22 cellular contexts compared by ENCODE assay signal in the genomic region with DNA sequence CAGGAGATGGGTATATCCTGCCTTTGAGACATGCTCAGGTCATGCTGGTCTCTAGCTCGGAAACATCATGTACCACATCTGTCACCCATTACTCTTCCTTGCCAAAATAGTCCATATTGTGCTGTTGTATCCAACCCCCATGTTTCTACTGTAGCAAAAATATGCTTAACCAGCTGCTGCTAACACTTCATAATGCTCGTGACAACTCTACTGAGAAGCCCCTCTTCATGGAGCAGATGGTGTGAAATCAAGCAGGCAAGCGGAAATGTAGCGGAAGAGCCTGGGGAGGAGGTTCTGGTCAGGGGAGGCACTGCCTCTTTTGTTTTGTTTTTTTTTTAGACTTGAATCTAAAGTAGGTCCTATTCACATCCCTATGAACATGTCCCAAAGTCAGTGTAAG.
DNase-seq lines count a peak whose midpoint lies in the region; ATAC-seq, FAIRE-seq and TF ChIP-seq lines count a peak whose summit lies in the region.
"Had no signal": no experiment of that assay in that cellular context is flagged by ENCODE, and none has a peak within 500 bp of the region (broad histone marks: within the 10 kb centered on the region; RNA-seq: fewer than 3 reads in every experiment).

No MANE protein-coding gene starts in this region.

- H3K4me1 Mint-ChIP-seq in nephron: peaks cover 18% of the 10 kb centered on the region
- no peaks in the 10 kb centered on the region for H3K4me1 Mint-ChIP-seq in activated CD8-positive, alpha-beta T cell treated with anti-CD3 and anti-CD28 coated beads, Interleukin-2, amount 10 ng/mL, durations not matched to agents 7 days and 5 days (ENCODE audit: low read depth)
- H3K4me1 Mint-ChIP-seq in CD8-positive, alpha-beta T cell (ENCODE audit: low read depth): no peaks in the 10 kb centered on the region

- no peak for FAIRE-seq in frontal cortex (lab: Jason Lieb, UNC)
- FAIRE-seq: GM12891, GM18507 had no signal

- no peak overlapping the region for H3K4me3 Mint-ChIP-seq in nephron
- H3K4me3 Mint-ChIP-seq in activated CD8-positive, alpha-beta T cell treated with anti-CD3 and anti-CD28 coated beads, Interleukin-2, amount 10 ng/mL, durations not matched to agents 7 days and 5 days: no peak overlapping the region
- no peak overlapping the region for H3K4me3 Mint-ChIP-seq in CD8-positive, alpha-beta T cell
- H3K4me3 Mint-ChIP-seq: CD4-positive, alpha-beta T cell had no signal

- CTCF ChIA-PET in activated CD8-positive, alpha-beta T cell treated with anti-CD3 and anti-CD28 coated beads, Interleukin-2, amount 10 ng/mL, durations not matched to agents 7 days and 5 days (lab: Charles Lee): no interaction called here
- CTCF ChIA-PET in CD8-positive, alpha-beta T cell (lab: Charles Lee): no interaction called here

- DNase-seq in DMS 273 treated with DMSO at 0.1 percent for 48 hours (lab: John Stamatoyannopoulos, UW) (peak; percentile 100), NCI-H2171 (lab: John Stamatoyannopoulos, UW) (peak; percentile 86), SK-N-MC (ENCODE audit: low read depth, low spot score) (no peak), frontal cortex (ENCODE audit: low spot score in 2 of 2) (no peak)
- DNase-seq in activated CD8-positive, alpha-beta T cell treated with anti-CD3 and anti-CD28 coated beads, Interleukin-2, amount 10 ng/mL, durations not matched to agents 7 days and 5 days: no peak
- DNase-seq in CD8-positive, alpha-beta T cell: no peak
- DNase-seq: ACHN; AML-193; Calu3; CD4-positive, alpha-beta T cell; DND-41; GF-D8; GOT3; NCI-H1930; NCI-H2227 treated with DMSO at 0.1 percent for 48 hours; NK-92 treated with Interleukin-12 subunit alpha and Interleukin-12 subunit beta, amount 100 ng/mL, for 24 hours; T-helper 1 cell had no signal

- H3K9me3 ChIP-seq in SK-N-MC (ENCODE audit: low read depth, low read length): no peaks in the 10 kb centered on the region
- no peaks in the 10 kb centered on the region for H3K9me3 ChIP-seq in CD8-positive, alpha-beta T cell (ENCODE audit: low read length)

- peak overlapping the region; percentile 4 to 30 (median 13) for H3K27ac Mint-ChIP-seq in nephron
- no peak overlapping the region for H3K27ac Mint-ChIP-seq in activated CD8-positive, alpha-beta T cell treated with anti-CD3 and anti-CD28 coated beads, Interleukin-2, amount 10 ng/mL, durations not matched to agents 7 days and 5 days
- H3K27ac Mint-ChIP-seq in CD8-positive, alpha-beta T cell: no peak overlapping the region
- H3K27ac Mint-ChIP-seq: CD4-positive, alpha-beta T cell had no signal

- H3K4me3 ChIP-seq in SK-N-MC: peak overlapping the region; percentile 44; the same call in 1 of the 2 replicates
- no peak overlapping the region for H3K4me3 ChIP-seq in CD8-positive, alpha-beta T cell (ENCODE audit: low read depth, low read length)

- no peak overlapping the region for H3K9ac ChIP-seq in SK-N-MC (ENCODE audit: insufficient read length)

- no peaks in the 10 kb centered on the region for H3K9me3 Mint-ChIP-seq in nephron
- H3K9me3 Mint-ChIP-seq in activated CD8-positive, alpha-beta T cell treated with anti-CD3 and anti-CD28 coated beads, Interleukin-2, amount 10 ng/mL, durations not matched to agents 7 days and 5 days (ENCODE audit: insufficient read depth): no peaks in the 10 kb centered on the region
- no peaks in the 10 kb centered on the region for H3K9me3 Mint-ChIP-seq in CD8-positive, alpha-beta T cell
- H3K9me3 Mint-ChIP-seq: CD4-positive, alpha-beta T cell had no signal

- TF ChIP-seq CTCF in nephron (IDR thresholded peaks at IDR 0.05; ENCODE audit: unreplicated experiment in 3 of 3): no peak
- TF ChIP-seq CTCF in CD8-positive, alpha-beta T cell (IDR thresholded peaks at IDR 0.05): no peak

- POLR2A ChIA-PET in activated CD8-positive, alpha-beta T cell treated with anti-CD3 and anti-CD28 coated beads, Interleukin-2, amount 10 ng/mL, durations not matched to agents 7 days and 5 days (lab: Charles Lee): no interaction called here
- POLR2A ChIA-PET in CD8-positive, alpha-beta T cell (lab: Charles Lee): no interaction called here

- no peaks in the 10 kb centered on the region for H3K36me3 Mint-ChIP-seq in nephron (ENCODE audit: low read depth)
- H3K36me3 Mint-ChIP-seq in activated CD8-positive, alpha-beta T cell treated with anti-CD3 and anti-CD28 coated beads, Interleukin-2, amount 10 ng/mL, durations not matched to agents 7 days and 5 days (ENCODE audit: low read depth): no peaks in the 10 kb centered on the region
- no peaks in the 10 kb centered on the region for H3K36me3 Mint-ChIP-seq in CD8-positive, alpha-beta T cell

- no peaks in the 10 kb centered on the region for H3K27me3 Mint-ChIP-seq in nephron (ENCODE audit: low read depth)
- H3K27me3 Mint-ChIP-seq in activated CD8-positive, alpha-beta T cell treated with anti-CD3 and anti-CD28 coated beads, Interleukin-2, amount 10 ng/mL, durations not matched to agents 7 days and 5 days (ENCODE audit: low read depth): peaks cover 13% of the 10 kb centered on the region
- peaks cover 8% of the 10 kb centered on the region for H3K27me3 Mint-ChIP-seq in CD8-positive, alpha-beta T cell (ENCODE audit: low read depth)
- H3K27me3 Mint-ChIP-seq: CD4-positive, alpha-beta T cell had no signal

- no peaks in the 10 kb centered on the region for H3K36me3 ChIP-seq in SK-N-MC (ENCODE audit: insufficient read depth, low read length)
- no peaks in the 10 kb centered on the region for H3K36me3 ChIP-seq in CD8-positive, alpha-beta T cell (ENCODE audit: insufficient read depth, low read length)

- H3K27ac ChIP-seq in SK-N-MC: peak overlapping the region; percentile 81
- H3K27ac ChIP-seq in CD8-positive, alpha-beta T cell (ENCODE audit: low read depth, low read length): no peak overlapping the region
- H3K27ac ChIP-seq: RWPE1 had no signal

- H3K4me1 ChIP-seq in CD8-positive, alpha-beta T cell (ENCODE audit: insufficient read depth, low read length): no peaks in the 10 kb centered on the region

- intact Hi-C loops in CD8-positive, alpha-beta T cell (cut with DNase I, micrococcal nuclease): no loop called here

- H3K27me3 ChIP-seq in CD8-positive, alpha-beta T cell (ENCODE audit: insufficient read depth, low read length): no peaks in the 10 kb centered on the region

- ATAC-seq in activated CD8-positive, alpha-beta T cell treated with anti-CD3 and anti-CD28 coated beads, Interleukin-2, amount 10 ng/mL, durations not matched to agents 7 days and 5 days: no peak
- no peak for ATAC-seq in HG03342 (IDR thresholded peaks at IDR 0.05; ENCODE audit: unreplicated experiment)
- ATAC-seq in CD8-positive, alpha-beta T cell: no peak

Comparison
In these comparisons a context has a peak if more than half of its experiments do, and no peak if none do; other contexts are left out.
1. DNase-seq: peak in DMS 273 treated with DMSO at 0.1 percent for 48 hours (single experiment) and NCI-H2171 (single experiment); none in SK-N-MC (single experiment), activated CD8-positive, alpha-beta T cell treated with anti-CD3 and anti-CD28 coated beads, Interleukin-2, amount 10 ng/mL, durations not matched to agents 7 days and 5 days (single experiment), frontal cortex (0 of 2) and CD8-positive, alpha-beta T cell (0 of 7).
2. H3K27ac Mint-ChIP-seq: peak in nephron (3 of 3); none in activated CD8-positive, alpha-beta T cell treated with anti-CD3 and anti-CD28 coated beads, Interleukin-2, amount 10 ng/mL, durations not matched to agents 7 days and 5 days (single experiment) and CD8-positive, alpha-beta T cell (single experiment).